12 cellular contexts compared by ENCODE assay signal in genomic region chr16:51557670-51558069, GRCh38.
DNase-seq lines count a peak whose midpoint lies in the region; ATAC-seq, FAIRE-seq and TF ChIP-seq lines count a peak whose summit lies in the region.
"Had no signal": no experiment of that assay in that cellular context is flagged by ENCODE, and none has a peak within 500 bp of the region (broad histone marks: within the 10 kb centered on the region; RNA-seq: fewer than 3 reads in every experiment).

No MANE protein-coding gene starts in this region.

- H2AFZ ChIP-seq in GM12878 (ENCODE audit: control insufficient read depth, low read depth, low read length) = no peak overlapping the region

- DNase-seq in GM12878 (ENCODE audit: low read depth, low spot score) = no peak
- no peak for DNase-seq in thyroid gland
- DNase-seq in upper lobe of right lung = no peak
- no peak for DNase-seq in activated CD4-positive, alpha-beta T cell treated with anti-CD3 and anti-CD28 coated beads for 4 hours
- DNase-seq: NCI-H1105 treated with DMSO at 0.1 percent for 48 hours, NCI-H187, NCI-H446, NCI-H748 treated with DMSO at 0.1 percent for 48 hours had no signal

- H4K20me1 ChIP-seq in GM12878 (ENCODE audit: control insufficient read depth, insufficient read depth) = no peaks in the 10 kb centered on the region
- H4K20me1 ChIP-seq: BLaER1 had no signal

- SMC1A ChIA-PET in GM12878 (lab: Charles Lee; ENCODE audit: uncharacterized antibody, unreplicated experiment) = interaction anchor here (0.6 to 5.1 kb wide), 7 partner anchors 8 to 89 kb away, joined by 3 to 34 read pairs (median 4); no protein-coding TSS in a partner anchor

- TF ChIP-seq CTCF in GM12878 (IDR thresholded peaks at IDR 0.05 in 2 of 3, conservative IDR thresholded peaks at IDR 0.05 in 1 of 3; ENCODE audit: control insufficient read depth in 2 of 3, extremely low read depth in 1 of 3, insufficient read depth in 1 of 3, low read depth in 3 of 3, low read length in 3 of 3) (no peak), thyroid gland (IDR thresholded peaks at IDR 0.05) (no peak), upper lobe of right lung (IDR thresholded peaks at IDR 0.05) (no peak)

- H3K27me3 ChIP-seq in GM12878 (replicated peaks in 1 of 2; ENCODE audit: control insufficient read depth in 2 of 2, insufficient read depth in 2 of 2, low read length in 1 of 2) (no peaks in the 10 kb centered on the region; a peak in 1 of 4 replicates), skeletal muscle satellite cell (ENCODE audit: control insufficient read depth, insufficient read depth, low read length) (no peaks in the 10 kb centered on the region), thyroid gland (no peaks in the 10 kb centered on the region), upper lobe of right lung (no peaks in the 10 kb centered on the region)
- H3K27me3 ChIP-seq: BLaER1 had no signal

- RAD21 ChIA-PET in GM12878 (lab: Charles Lee; ENCODE audit: unreplicated experiment) = interaction anchor here (2.0 to 3.8 kb wide), 3 partner anchors 8 to 20 kb away, joined by 6 to 9 read pairs (median 7); no protein-coding TSS in a partner anchor

- no TSS peak for BruUV-seq in GM12878 (replicated peaks; lab: Mats Ljungman, UMichigan)

- H3K4me1 ChIP-seq in GM12878 (ENCODE audit: control insufficient read depth, insufficient read depth, low read length) (no peaks in the 10 kb centered on the region), skeletal muscle satellite cell (ENCODE audit: control insufficient read depth, insufficient read depth, low read length) (peaks cover 16% of the 10 kb centered on the region), thyroid gland (no peaks in the 10 kb centered on the region), upper lobe of right lung (no peaks in the 10 kb centered on the region)

- H3K9me3 ChIP-seq in GM12878 (replicated peaks; ENCODE audit: control insufficient read depth, insufficient read depth, low read length) = no peaks in the 10 kb centered on the region
- H3K9me3 ChIP-seq in skeletal muscle satellite cell (replicated peaks; ENCODE audit: low read length) = no peaks in the 10 kb centered on the region
- H3K9me3 ChIP-seq in thyroid gland = no peaks in the 10 kb centered on the region
- H3K9me3 ChIP-seq in upper lobe of right lung = no peaks in the 10 kb centered on the region
- H3K9me3 ChIP-seq: BLaER1 had no signal

- no peak for TF ChIP-seq EP300 in GM12878 (IDR thresholded peaks at IDR 0.05; ENCODE audit: borderline replicate concordance in 1 of 2, control insufficient read depth in 1 of 2, low read depth in 2 of 2, low read length in 2 of 2)

- no peak overlapping the region for H3K9ac ChIP-seq in GM12878 (ENCODE audit: control insufficient read depth, insufficient read depth, low read length)
- no peak overlapping the region for H3K9ac ChIP-seq in skeletal muscle satellite cell (ENCODE audit: low read depth, low read length)
- H3K9ac ChIP-seq: BLaER1 had no signal

- no peak overlapping the region for H3K4me2 ChIP-seq in GM12878 (ENCODE audit: control insufficient read depth, insufficient read depth)
- H3K4me2 ChIP-seq in skeletal muscle satellite cell (ENCODE audit: low read length) = peak overlapping the region; percentile 63
- H3K4me2 ChIP-seq: BLaER1 had no signal

- no peak for FAIRE-seq in GM12878 (lab: Jason Lieb, UNC)

- POLR2A ChIA-PET in GM12878 (lab: Charles Lee) = interaction anchor here (1.0 to 1.3 kb wide), 2 partner anchors 12 to 19 kb away, joined by 3 to 5 read pairs; no protein-coding TSS in a partner anchor

- 7% methylated on average over 3 of the region's 3 CpGs for WGBS in GM12878 (ENCODE audit: insufficient coverage, insufficient replicate concordance, low lambda C conversion rate, missing lambda C conversion rate)
- WGBS in thyroid gland, 2 donors = 83 to 88% methylated on average over 3 of the region's 3 CpGs

- no peaks in the 10 kb centered on the region for H3K79me2 ChIP-seq in GM12878 (ENCODE audit: control insufficient read depth, insufficient read depth, low read length)

- H3K4me3 ChIP-seq in GM12878 (no peak overlapping the region), skeletal muscle satellite cell (ENCODE audit: low read length) (no peak overlapping the region), thyroid gland (replicated peaks in 1 of 3) (no peak overlapping the region), upper lobe of right lung (no peak overlapping the region)
- H3K4me3 ChIP-seq: BLaER1 had no signal

- intact Hi-C loops in GM12878 (cut with micrococcal nuclease; ENCODE audit: unreplicated experiment) (no loop called here), thyroid gland (cut with DNase I) (no loop called here), upper lobe of right lung (cut with DNase I) (no loop called here)

- TF ChIP-seq POLR2A in GM12878 (IDR thresholded peaks at IDR 0.05; ENCODE audit: low read depth, low read length) = no peak
- TF ChIP-seq POLR2A in thyroid gland (IDR thresholded peaks at IDR 0.05) = no peak

- no peaks in the 10 kb centered on the region for H3K36me3 ChIP-seq in GM12878 (ENCODE audit: control insufficient read depth in 2 of 2, insufficient read depth in 2 of 2, low read length in 1 of 2)
- H3K36me3 ChIP-seq in skeletal muscle satellite cell (ENCODE audit: insufficient read depth, low read length) = no peaks in the 10 kb centered on the region
- H3K36me3 ChIP-seq in thyroid gland = no peaks in the 10 kb centered on the region
- no peaks in the 10 kb centered on the region for H3K36me3 ChIP-seq in upper lobe of right lung
- H3K36me3 ChIP-seq: BLaER1 had no signal

- no peak for TF ChIP-seq RAD21 in GM12878 (IDR thresholded peaks at IDR 0.05; ENCODE audit: insufficient read depth, low read depth, low read length)

- no peak overlapping the region for H3K27ac ChIP-seq in GM12878 (ENCODE audit: control insufficient read depth, insufficient read depth)
- no peak overlapping the region for H3K27ac ChIP-seq in thyroid gland
- no peak overlapping the region for H3K27ac ChIP-seq in upper lobe of right lung
- H3K27ac ChIP-seq: BLaER1 had no signal

- CTCF ChIA-PET in GM12878 (lab: Yijun Ruan, JAX) = no interaction called here

- ATAC-seq in GM19025 (IDR thresholded peaks at IDR 0.05; ENCODE audit: low read depth, unreplicated experiment) (peak; percentile 65), HG02870 (IDR thresholded peaks at IDR 0.05; ENCODE audit: unreplicated experiment) (peak; percentile 84), GM12878 (peak; percentile 78), upper lobe of right lung (no peak)

- in situ Hi-C loops in GM12878 (cut with MboI) = no loop called here

TF ChIP-seq in GM12878, 131 proteins besides CTCF, POLR2A, EP300 and RAD21:
- TF ChIP-seq USF1 (IDR thresholded peaks at IDR 0.05; ENCODE audit: borderline replicate concordance, extremely low read length, insufficient read depth, low read depth, low read length) (no peak), ZSCAN29 (IDR thresholded peaks at IDR 0.05) (no peak), ESRRA (IDR thresholded peaks at IDR 0.05; ENCODE audit: low read length) (no peak), BHLHE40 (IDR thresholded peaks at IDR 0.05; ENCODE audit: borderline replicate concordance in 1 of 2, low read depth in 2 of 2, low read length in 1 of 2) (no peak), IRF4 (IDR thresholded peaks at IDR 0.05; ENCODE audit: low read depth, low read length) (no peak)
